ENCODE assay signal across 29 cellular contexts in genomic region chr10:13695588-13695987, GRCh38.
A peak's percentile ranks its signal among the peaks of the same experiment; 100 is the strongest.
DNase-seq lines count a peak whose midpoint lies in the region; ATAC-seq, FAIRE-seq and TF ChIP-seq lines count a peak whose summit lies in the region.
"Had no signal": no experiment of that assay in that cellular context is flagged by ENCODE, and none has a peak within 500 bp of the region (broad histone marks: within the 10 kb centered on the region; RNA-seq: fewer than 3 reads in every experiment).

No MANE protein-coding gene starts in this region.

- TF ChIP-seq EP300 in GM12878 (IDR thresholded peaks at IDR 0.05; ENCODE audit: borderline replicate concordance in 1 of 2, control insufficient read depth in 1 of 2, low read depth in 2 of 2, low read length in 2 of 2) = no peak

- no TSS peak for BruUV-seq in GM12878 (replicated peaks; lab: Mats Ljungman, UMichigan)

- CTCF ChIA-PET in GM12878 (lab: Yijun Ruan, JAX) = no interaction called here

- POLR2A ChIA-PET in GM12878 (lab: Charles Lee) = no interaction called here

- ATAC-seq in Right ventricle myocardium superior (ENCODE audit: poor library complexity) (no peak), GM12878 (no peak), right lobe of liver (peak; percentile 18 to 35 (median 32)), HG02642 (IDR thresholded peaks at IDR 0.05; ENCODE audit: poor library complexity, unreplicated experiment) (no peak)
- peak; percentile 16 for ATAC-seq in stimulated activated effector memory CD8-positive, alpha-beta T cell treated with anti-CD3 and anti-CD28 coated beads, Interleukin-12 subunit alpha, Interleukin-12 subunit beta, amount 100 ng/mL, for 72 hours
- ATAC-seq: A549, PC-3 had no signal

- H3K4me2 ChIP-seq in GM12878 (ENCODE audit: control insufficient read depth, insufficient read depth) = no peak overlapping the region
- H3K4me2 ChIP-seq: BLaER1 treated with 17β-estradiol and CSF1 and Interleukin-3, amounts not matched to agents 10 nM and 100 nM; KMS-11 had no signal

- no peak for FAIRE-seq in GM12878 (lab: Jason Lieb, UNC)
- FAIRE-seq: A549, D721Med, HTR-8/SVneo had no signal

- no peak overlapping the region for H3K4me3 Mint-ChIP-seq in stimulated activated effector memory CD8-positive, alpha-beta T cell treated with anti-CD3 and anti-CD28 coated beads, Interleukin-12 subunit alpha, Interleukin-12 subunit beta, amount 100 ng/mL, for 72 hours
- H3K4me3 Mint-ChIP-seq: CD4-positive, alpha-beta T cell; H9 had no signal

- no peaks in the 10 kb centered on the region for H3K9me3 Mint-ChIP-seq in stimulated activated effector memory CD8-positive, alpha-beta T cell treated with anti-CD3 and anti-CD28 coated beads, Interleukin-12 subunit alpha, Interleukin-12 subunit beta, amount 100 ng/mL, for 72 hours
- H3K9me3 Mint-ChIP-seq: CD4-positive, alpha-beta T cell; H9 had no signal

- WGBS in GM12878 (ENCODE audit: insufficient coverage, insufficient replicate concordance, low lambda C conversion rate, missing lambda C conversion rate) = 83% methylated on average over 13 of the region's 13 CpGs
- 63% methylated on average over 10 of the region's 13 CpGs for WGBS in right lobe of liver (ENCODE audit: insufficient coverage, low coverage, low lambda C conversion rate, missing lambda C conversion rate)

- TF ChIP-seq POLR2A in GM12878 (IDR thresholded peaks at IDR 0.05; ENCODE audit: low read depth, low read length) (peak; percentile 45; the same call in 1 of the 2 replicates), right lobe of liver (IDR thresholded peaks at IDR 0.05) (no peak)

- SMC1A ChIA-PET in GM12878 (lab: Charles Lee; ENCODE audit: uncharacterized antibody, unreplicated experiment) = interaction anchor here (1.6 kb wide), 1 partner anchor 9 kb away, joined by 3 read pairs; no protein-coding TSS in a partner anchor

- RAD21 ChIA-PET in GM12878 (lab: Charles Lee; ENCODE audit: unreplicated experiment) = no interaction called here

- DNase-seq in left ventricle myocardium inferior = no peak
- no peak for DNase-seq in Right ventricle myocardium superior
- no peak for DNase-seq in GM12878 (ENCODE audit: low read depth, low spot score)
- no peak for DNase-seq in right lobe of liver
- no peak for DNase-seq in stimulated activated effector memory CD8-positive, alpha-beta T cell treated with anti-CD3 and anti-CD28 coated beads, Interleukin-12 subunit alpha, Interleukin-12 subunit beta, amount 100 ng/mL, for 72 hours (ENCODE audit: low spot score in 2 of 2)
- no peak for DNase-seq in putamen (ENCODE audit: low spot score)
- no peak for DNase-seq in ascending aorta (ENCODE audit: low spot score in 2 of 2)
- DNase-seq: AML-193; CD4-positive, alpha-beta T cell; GM23248; H9; IMR-90; MM.1S; NCI-H1092 treated with DMSO at 0.1 percent for 48 hours; NCI-H1436; NCI-H187; NCI-H2081 treated with DMSO at 0.1 percent for 48 hours; NCI-H2171; NCI-H226; NCI-H524 treated with DMSO at 0.1 percent for 48 hours; NCI-H774; PC-3; SHP77 had no signal

- no peak for TF ChIP-seq RAD21 in GM12878 (IDR thresholded peaks at IDR 0.05; ENCODE audit: insufficient read depth, low read depth, low read length)

- peaks cover 13% of the 10 kb centered on the region for H3K79me2 ChIP-seq in GM12878 (ENCODE audit: control insufficient read depth, insufficient read depth, low read length)

- H3K4me1 ChIP-seq in left ventricle myocardium inferior (peaks cover 77% of the 10 kb centered on the region), GM12878 (ENCODE audit: control insufficient read depth, insufficient read depth, low read length) (no peaks in the 10 kb centered on the region; the same call in 1 of the 2 replicates), right lobe of liver (peaks cover 0 to 20% (median 9%) of the 10 kb centered on the region in 4 donors), ascending aorta (no peaks in the 10 kb centered on the region)

- no peak overlapping the region for H3K27ac Mint-ChIP-seq in stimulated activated effector memory CD8-positive, alpha-beta T cell treated with anti-CD3 and anti-CD28 coated beads, Interleukin-12 subunit alpha, Interleukin-12 subunit beta, amount 100 ng/mL, for 72 hours
- H3K27ac Mint-ChIP-seq: CD4-positive, alpha-beta T cell had no signal

- H3K36me3 ChIP-seq in left ventricle myocardium inferior (peaks cover 78% of the 10 kb centered on the region), GM12878 (ENCODE audit: control insufficient read depth in 2 of 2, insufficient read depth in 2 of 2, low read length in 1 of 2) (peaks cover 30 to 33% of the 10 kb centered on the region in 2 experiments), right lobe of liver (peaks cover 0 to 16% (median 7%) of the 10 kb centered on the region in 4 donors), ascending aorta (peaks cover 24 to 34% of the 10 kb centered on the region in 2 donors)

- no peaks in the 10 kb centered on the region for H3K4me1 Mint-ChIP-seq in stimulated activated effector memory CD8-positive, alpha-beta T cell treated with anti-CD3 and anti-CD28 coated beads, Interleukin-12 subunit alpha, Interleukin-12 subunit beta, amount 100 ng/mL, for 72 hours

- H3K9ac ChIP-seq in GM12878 (ENCODE audit: control insufficient read depth, insufficient read depth, low read length) = no peak overlapping the region
- H3K9ac ChIP-seq: BLaER1 treated with 17β-estradiol and CSF1 and Interleukin-3, amounts not matched to agents 10 nM and 100 nM; GM23248; KMS-11 had no signal

- H4K20me1 ChIP-seq in GM12878 (ENCODE audit: control insufficient read depth, insufficient read depth) = no peaks in the 10 kb centered on the region

- H3K36me3 Mint-ChIP-seq in stimulated activated effector memory CD8-positive, alpha-beta T cell treated with anti-CD3 and anti-CD28 coated beads, Interleukin-12 subunit alpha, Interleukin-12 subunit beta, amount 100 ng/mL, for 72 hours = no peaks in the 10 kb centered on the region

- H3K4me3 ChIP-seq in left ventricle myocardium inferior = no peak overlapping the region
- no peak overlapping the region for H3K4me3 ChIP-seq in GM12878
- H3K4me3 ChIP-seq in right lobe of liver = no peak overlapping the region
- H3K4me3 ChIP-seq in ascending aorta = no peak overlapping the region
- H3K4me3 ChIP-seq: A549; BLaER1 treated with 17β-estradiol and CSF1 and Interleukin-3, amounts not matched to agents 10 nM and 100 nM; GM23248 had no signal

- no peaks in the 10 kb centered on the region for H3K9me3 ChIP-seq in left ventricle myocardium inferior (replicated peaks)
- no peaks in the 10 kb centered on the region for H3K9me3 ChIP-seq in GM12878 (replicated peaks; ENCODE audit: control insufficient read depth, insufficient read depth, low read length)
- H3K9me3 ChIP-seq in right lobe of liver = no peaks in the 10 kb centered on the region
- no peaks in the 10 kb centered on the region for H3K9me3 ChIP-seq in ascending aorta
- H3K9me3 ChIP-seq: A549; BLaER1 treated with 17β-estradiol and CSF1 and Interleukin-3, amounts not matched to agents 10 nM and 100 nM had no signal

- TF ChIP-seq CTCF in left ventricle myocardium inferior (IDR thresholded peaks at IDR 0.05; ENCODE audit: borderline replicate concordance) (no peak), GM12878 (IDR thresholded peaks at IDR 0.05 in 2 of 3, conservative IDR thresholded peaks at IDR 0.05 in 1 of 3; ENCODE audit: control insufficient read depth in 2 of 3, extremely low read depth in 1 of 3, insufficient read depth in 1 of 3, low read depth in 3 of 3, low read length in 3 of 3) (no peak), right lobe of liver (IDR thresholded peaks at IDR 0.05) (no peak), ascending aorta (IDR thresholded peaks at IDR 0.05) (no peak)

- intact Hi-C loops in left ventricle myocardium inferior (cut with micrococcal nuclease) (no loop called here), Right ventricle myocardium superior (cut with DNase I) (no loop called here), GM12878 (cut with micrococcal nuclease; ENCODE audit: unreplicated experiment) (no loop called here), right lobe of liver (cut with DNase I) (no loop called here), ascending aorta (cut with DNase I) (no loop called here)

- in situ Hi-C loops in GM12878 (cut with MboI) = no loop called here

- no peak overlapping the region for H2AFZ ChIP-seq in GM12878 (ENCODE audit: control insufficient read depth, low read depth, low read length)
- H2AFZ ChIP-seq: GM23248 had no signal

- H3K27ac ChIP-seq in left ventricle myocardium inferior (replicated peaks) (peak overlapping the region; percentile 80), GM12878 (ENCODE audit: control insufficient read depth, insufficient read depth) (no peak overlapping the region), right lobe of liver (peak overlapping the region in 1 of 3 donors; percentile 16), ascending aorta (no peak overlapping the region)
- H3K27ac ChIP-seq: A549; BLaER1 treated with 17β-estradiol and CSF1 and Interleukin-3, amounts not matched to agents 10 nM and 100 nM; GM23248; KMS-11 had no signal

- H3K27me3 ChIP-seq in left ventricle myocardium inferior (ENCODE audit: low read depth) (no peaks in the 10 kb centered on the region), GM12878 (replicated peaks in 1 of 2; ENCODE audit: control insufficient read depth in 2 of 2, insufficient read depth in 2 of 2, low read length in 1 of 2) (no peaks in the 10 kb centered on the region), right lobe of liver (no peaks in the 10 kb centered on the region), ascending aorta (no peaks in the 10 kb centered on the region)
- H3K27me3 ChIP-seq: BLaER1 treated with 17β-estradiol and CSF1 and Interleukin-3, amounts not matched to agents 10 nM and 100 nM had no signal

TF ChIP-seq in GM12878, 131 proteins besides CTCF, POLR2A, EP300 and RAD21 (continues in another document):
- TF ChIP-seq NR2C1 (IDR thresholded peaks at IDR 0.05) (no peak), HDAC6 (IDR thresholded peaks at IDR 0.05; ENCODE audit: unreplicated experiment) (no peak), POLR2AphosphoS5 (IDR thresholded peaks at IDR 0.05; ENCODE audit: low read length) (no peak), DPF2 (IDR thresholded peaks at IDR 0.05) (no peak), SMC3 (IDR thresholded peaks at IDR 0.05; ENCODE audit: borderline replicate concordance, low read length) (no peak), SIX5 (IDR thresholded peaks at IDR 0.05; ENCODE audit: low read depth, low read length, severe bottlenecking) (no peak), MLLT1 (IDR thresholded peaks at IDR 0.05) (no peak), YBX1 (IDR thresholded peaks at IDR 0.05) (no peak)

Comparison
In these comparisons a context has a peak if more than half of its experiments do, and no peak if none do; other contexts are left out.
1. ATAC-seq: peak in right lobe of liver (4 of 4) and stimulated activated effector memory CD8-positive, alpha-beta T cell treated with anti-CD3 and anti-CD28 coated beads, Interleukin-12 subunit alpha, Interleukin-12 subunit beta, amount 100 ng/mL, for 72 hours (single experiment); none in Right ventricle myocardium superior (single experiment), GM12878 (single experiment) and HG02642 (single experiment).